Comparison of ENCODE assay signal across 2 cellular contexts in the genomic region with DNA sequence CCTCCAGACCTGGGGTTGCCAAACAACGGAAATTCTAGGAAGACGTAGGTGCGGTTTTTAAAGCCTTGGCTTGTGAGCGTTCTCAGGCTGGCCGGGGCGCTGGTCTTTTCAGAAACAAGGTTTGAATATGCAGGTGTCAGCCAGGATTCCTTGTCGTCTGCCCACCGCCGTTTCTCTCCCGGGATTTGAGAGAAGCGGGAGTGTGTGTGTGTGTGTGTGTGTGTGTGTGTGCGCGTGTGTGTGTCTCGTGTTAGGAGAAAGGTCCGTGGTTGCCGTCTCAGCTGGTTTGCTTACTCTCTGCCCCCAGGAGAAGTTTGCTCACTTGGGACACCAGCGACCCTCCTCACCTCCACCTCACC.
TF ChIP-seq lines count a peak whose summit lies in the region.

No MANE protein-coding gene starts in this region.

TF ChIP-seq in A549, 52 proteins besides CTCF, POLR2A, EP300 and RAD21 (continued from another document):
- TF ChIP-seq, protein P1, sequence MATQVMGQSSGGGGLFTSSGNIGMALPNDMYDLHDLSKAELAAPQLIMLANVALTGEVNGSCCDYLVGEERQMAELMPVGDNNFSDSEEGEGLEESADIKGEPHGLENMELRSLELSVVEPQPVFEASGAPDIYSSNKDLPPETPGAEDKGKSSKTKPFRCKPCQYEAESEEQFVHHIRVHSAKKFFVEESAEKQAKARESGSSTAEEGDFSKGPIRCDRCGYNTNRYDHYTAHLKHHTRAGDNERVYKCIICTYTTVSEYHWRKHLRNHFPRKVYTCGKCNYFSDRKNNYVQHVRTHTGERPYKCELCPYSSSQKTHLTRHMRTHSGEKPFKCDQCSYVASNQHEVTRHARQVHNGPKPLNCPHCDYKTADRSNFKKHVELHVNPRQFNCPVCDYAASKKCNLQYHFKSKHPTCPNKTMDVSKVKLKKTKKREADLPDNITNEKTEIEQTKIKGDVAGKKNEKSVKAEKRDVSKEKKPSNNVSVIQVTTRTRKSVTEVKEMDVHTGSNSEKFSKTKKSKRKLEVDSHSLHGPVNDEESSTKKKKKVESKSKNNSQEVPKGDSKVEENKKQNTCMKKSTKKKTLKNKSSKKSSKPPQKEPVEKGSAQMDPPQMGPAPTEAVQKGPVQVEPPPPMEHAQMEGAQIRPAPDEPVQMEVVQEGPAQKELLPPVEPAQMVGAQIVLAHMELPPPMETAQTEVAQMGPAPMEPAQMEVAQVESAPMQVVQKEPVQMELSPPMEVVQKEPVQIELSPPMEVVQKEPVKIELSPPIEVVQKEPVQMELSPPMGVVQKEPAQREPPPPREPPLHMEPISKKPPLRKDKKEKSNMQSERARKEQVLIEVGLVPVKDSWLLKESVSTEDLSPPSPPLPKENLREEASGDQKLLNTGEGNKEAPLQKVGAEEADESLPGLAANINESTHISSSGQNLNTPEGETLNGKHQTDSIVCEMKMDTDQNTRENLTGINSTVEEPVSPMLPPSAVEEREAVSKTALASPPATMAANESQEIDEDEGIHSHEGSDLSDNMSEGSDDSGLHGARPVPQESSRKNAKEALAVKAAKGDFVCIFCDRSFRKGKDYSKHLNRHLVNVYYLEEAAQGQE (IDR thresholded peaks at IDR 0.05) = no peak
- TF ChIP-seq CBX8 (IDR thresholded peaks at IDR 0.05) (no peak), PHF8 (IDR thresholded peaks at IDR 0.05; ENCODE audit: borderline replicate concordance, low read depth) (no peak), FOXS1 (CRISPR knock-in tag; IDR thresholded peaks at IDR 0.05) (no peak), ZC3H11A (IDR thresholded peaks at IDR 0.05) (no peak), HOXB13 (CRISPR knock-in tag; IDR thresholded peaks at IDR 0.05; ENCODE audit: low read depth) (no peak), ZNF302 (CRISPR knock-in tag; IDR thresholded peaks at IDR 0.05) (no peak), NR3C1 (IDR thresholded peaks at IDR 0.05) (no peak), NPAS2 (CRISPR knock-in tag; IDR thresholded peaks at IDR 0.05; ENCODE audit: borderline replicate concordance) (no peak)
- TF ChIP-seq, protein P2, sequence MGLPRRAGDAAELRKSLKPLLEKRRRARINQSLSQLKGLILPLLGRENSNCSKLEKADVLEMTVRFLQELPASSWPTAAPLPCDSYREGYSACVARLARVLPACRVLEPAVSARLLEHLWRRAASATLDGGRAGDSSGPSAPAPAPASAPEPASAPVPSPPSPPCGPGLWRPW (IDR thresholded peaks at IDR 0.05) = no peak

TF ChIP-seq in WTC11, 78 proteins besides CTCF, POLR2A, EP300 and RAD21 (continued from another document):
- TF ChIP-seq, protein P3, sequence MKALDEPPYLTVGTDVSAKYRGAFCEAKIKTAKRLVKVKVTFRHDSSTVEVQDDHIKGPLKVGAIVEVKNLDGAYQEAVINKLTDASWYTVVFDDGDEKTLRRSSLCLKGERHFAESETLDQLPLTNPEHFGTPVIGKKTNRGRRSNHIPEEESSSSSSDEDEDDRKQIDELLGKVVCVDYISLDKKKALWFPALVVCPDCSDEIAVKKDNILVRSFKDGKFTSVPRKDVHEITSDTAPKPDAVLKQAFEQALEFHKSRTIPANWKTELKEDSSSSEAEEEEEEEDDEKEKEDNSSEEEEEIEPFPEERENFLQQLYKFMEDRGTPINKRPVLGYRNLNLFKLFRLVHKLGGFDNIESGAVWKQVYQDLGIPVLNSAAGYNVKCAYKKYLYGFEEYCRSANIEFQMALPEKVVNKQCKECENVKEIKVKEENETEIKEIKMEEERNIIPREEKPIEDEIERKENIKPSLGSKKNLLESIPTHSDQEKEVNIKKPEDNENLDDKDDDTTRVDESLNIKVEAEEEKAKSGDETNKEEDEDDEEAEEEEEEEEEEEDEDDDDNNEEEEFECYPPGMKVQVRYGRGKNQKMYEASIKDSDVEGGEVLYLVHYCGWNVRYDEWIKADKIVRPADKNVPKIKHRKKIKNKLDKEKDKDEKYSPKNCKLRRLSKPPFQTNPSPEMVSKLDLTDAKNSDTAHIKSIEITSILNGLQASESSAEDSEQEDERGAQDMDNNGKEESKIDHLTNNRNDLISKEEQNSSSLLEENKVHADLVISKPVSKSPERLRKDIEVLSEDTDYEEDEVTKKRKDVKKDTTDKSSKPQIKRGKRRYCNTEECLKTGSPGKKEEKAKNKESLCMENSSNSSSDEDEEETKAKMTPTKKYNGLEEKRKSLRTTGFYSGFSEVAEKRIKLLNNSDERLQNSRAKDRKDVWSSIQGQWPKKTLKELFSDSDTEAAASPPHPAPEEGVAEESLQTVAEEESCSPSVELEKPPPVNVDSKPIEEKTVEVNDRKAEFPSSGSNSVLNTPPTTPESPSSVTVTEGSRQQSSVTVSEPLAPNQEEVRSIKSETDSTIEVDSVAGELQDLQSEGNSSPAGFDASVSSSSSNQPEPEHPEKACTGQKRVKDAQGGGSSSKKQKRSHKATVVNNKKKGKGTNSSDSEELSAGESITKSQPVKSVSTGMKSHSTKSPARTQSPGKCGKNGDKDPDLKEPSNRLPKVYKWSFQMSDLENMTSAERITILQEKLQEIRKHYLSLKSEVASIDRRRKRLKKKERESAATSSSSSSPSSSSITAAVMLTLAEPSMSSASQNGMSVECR (CRISPR knock-in tag; IDR thresholded peaks at IDR 0.05; ENCODE audit: borderline replicate concordance) = no peak
- TF ChIP-seq, protein P4, sequence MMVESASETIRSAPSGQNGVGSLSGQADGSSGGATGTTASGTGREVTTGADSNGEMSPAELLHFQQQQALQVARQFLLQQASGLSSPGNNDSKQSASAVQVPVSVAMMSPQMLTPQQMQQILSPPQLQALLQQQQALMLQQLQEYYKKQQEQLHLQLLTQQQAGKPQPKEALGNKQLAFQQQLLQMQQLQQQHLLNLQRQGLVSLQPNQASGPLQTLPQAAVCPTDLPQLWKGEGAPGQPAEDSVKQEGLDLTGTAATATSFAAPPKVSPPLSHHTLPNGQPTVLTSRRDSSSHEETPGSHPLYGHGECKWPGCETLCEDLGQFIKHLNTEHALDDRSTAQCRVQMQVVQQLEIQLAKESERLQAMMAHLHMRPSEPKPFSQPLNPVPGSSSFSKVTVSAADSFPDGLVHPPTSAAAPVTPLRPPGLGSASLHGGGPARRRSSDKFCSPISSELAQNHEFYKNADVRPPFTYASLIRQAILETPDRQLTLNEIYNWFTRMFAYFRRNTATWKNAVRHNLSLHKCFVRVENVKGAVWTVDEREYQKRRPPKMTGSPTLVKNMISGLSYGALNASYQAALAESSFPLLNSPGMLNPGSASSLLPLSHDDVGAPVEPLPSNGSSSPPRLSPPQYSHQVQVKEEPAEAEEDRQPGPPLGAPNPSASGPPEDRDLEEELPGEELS (CRISPR knock-in tag; IDR thresholded peaks at IDR 0.05) = no peak
- TF ChIP-seq ZNF671 (CRISPR knock-in tag; IDR thresholded peaks at IDR 0.05) = no peak
- TF ChIP-seq, protein P5, sequence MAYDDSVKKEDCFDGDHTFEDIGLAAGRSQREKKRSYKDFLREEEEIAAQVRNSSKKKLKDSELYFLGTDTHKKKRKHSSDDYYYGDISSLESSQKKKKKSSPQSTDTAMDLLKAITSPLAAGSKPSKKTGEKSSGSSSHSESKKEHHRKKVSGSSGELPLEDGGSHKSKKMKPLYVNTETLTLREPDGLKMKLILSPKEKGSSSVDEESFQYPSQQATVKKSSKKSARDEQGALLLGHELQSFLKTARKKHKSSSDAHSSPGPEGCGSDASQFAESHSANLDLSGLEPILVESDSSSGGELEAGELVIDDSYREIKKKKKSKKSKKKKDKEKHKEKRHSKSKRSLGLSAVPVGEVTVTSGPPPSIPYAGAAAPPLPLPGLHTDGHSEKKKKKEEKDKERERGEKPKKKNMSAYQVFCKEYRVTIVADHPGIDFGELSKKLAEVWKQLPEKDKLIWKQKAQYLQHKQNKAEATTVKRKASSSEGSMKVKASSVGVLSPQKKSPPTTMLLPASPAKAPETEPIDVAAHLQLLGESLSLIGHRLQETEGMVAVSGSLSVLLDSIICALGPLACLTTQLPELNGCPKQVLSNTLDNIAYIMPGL (CRISPR knock-in tag; IDR thresholded peaks at IDR 0.05) = no peak
- TF ChIP-seq SOX15 (CRISPR knock-in tag; IDR thresholded peaks at IDR 0.05) = no peak
- TF ChIP-seq MXD4 (CRISPR knock-in tag; IDR thresholded peaks at IDR 0.05; ENCODE audit: borderline replicate concordance) = no peak
- TF ChIP-seq PRRX2 (CRISPR knock-in tag; IDR thresholded peaks at IDR 0.05) = no peak
- TF ChIP-seq, protein P6, sequence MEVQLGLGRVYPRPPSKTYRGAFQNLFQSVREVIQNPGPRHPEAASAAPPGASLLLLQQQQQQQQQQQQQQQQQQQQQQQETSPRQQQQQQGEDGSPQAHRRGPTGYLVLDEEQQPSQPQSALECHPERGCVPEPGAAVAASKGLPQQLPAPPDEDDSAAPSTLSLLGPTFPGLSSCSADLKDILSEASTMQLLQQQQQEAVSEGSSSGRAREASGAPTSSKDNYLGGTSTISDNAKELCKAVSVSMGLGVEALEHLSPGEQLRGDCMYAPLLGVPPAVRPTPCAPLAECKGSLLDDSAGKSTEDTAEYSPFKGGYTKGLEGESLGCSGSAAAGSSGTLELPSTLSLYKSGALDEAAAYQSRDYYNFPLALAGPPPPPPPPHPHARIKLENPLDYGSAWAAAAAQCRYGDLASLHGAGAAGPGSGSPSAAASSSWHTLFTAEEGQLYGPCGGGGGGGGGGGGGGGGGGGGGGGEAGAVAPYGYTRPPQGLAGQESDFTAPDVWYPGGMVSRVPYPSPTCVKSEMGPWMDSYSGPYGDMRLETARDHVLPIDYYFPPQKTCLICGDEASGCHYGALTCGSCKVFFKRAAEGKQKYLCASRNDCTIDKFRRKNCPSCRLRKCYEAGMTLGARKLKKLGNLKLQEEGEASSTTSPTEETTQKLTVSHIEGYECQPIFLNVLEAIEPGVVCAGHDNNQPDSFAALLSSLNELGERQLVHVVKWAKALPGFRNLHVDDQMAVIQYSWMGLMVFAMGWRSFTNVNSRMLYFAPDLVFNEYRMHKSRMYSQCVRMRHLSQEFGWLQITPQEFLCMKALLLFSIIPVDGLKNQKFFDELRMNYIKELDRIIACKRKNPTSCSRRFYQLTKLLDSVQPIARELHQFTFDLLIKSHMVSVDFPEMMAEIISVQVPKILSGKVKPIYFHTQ (CRISPR knock-in tag; IDR thresholded peaks at IDR 0.05) = no peak
- TF ChIP-seq NFATC4 (CRISPR knock-in tag; IDR thresholded peaks at IDR 0.05) = no peak
- TF ChIP-seq, protein P7, sequence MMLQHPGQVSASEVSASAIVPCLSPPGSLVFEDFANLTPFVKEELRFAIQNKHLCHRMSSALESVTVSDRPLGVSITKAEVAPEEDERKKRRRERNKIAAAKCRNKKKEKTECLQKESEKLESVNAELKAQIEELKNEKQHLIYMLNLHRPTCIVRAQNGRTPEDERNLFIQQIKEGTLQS (CRISPR knock-in tag; conservative IDR thresholded peaks at IDR 0.05) = no peak
- TF ChIP-seq, protein P8, sequence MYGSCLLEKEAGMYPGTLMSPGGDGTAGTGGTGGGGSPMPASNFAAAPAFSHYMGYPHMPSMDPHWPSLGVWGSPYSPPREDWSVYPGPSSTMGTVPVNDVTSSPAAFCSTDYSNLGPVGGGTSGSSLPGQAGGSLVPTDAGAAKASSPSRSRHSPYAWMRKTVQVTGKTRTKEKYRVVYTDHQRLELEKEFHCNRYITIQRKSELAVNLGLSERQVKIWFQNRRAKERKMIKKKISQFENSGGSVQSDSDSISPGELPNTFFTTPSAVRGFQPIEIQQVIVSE (CRISPR knock-in tag; IDR thresholded peaks at IDR 0.05; ENCODE audit: borderline replicate concordance) = no peak
